ENCODE assay signal across 7 cellular contexts in genomic region chr17:50902358-50902757, GRCh38. TPM values are rescaled to one million over a fixed set of nuclear protein-coding genes. Genes with fewer than 3 reads are reported as not detected.
DNase-seq lines count a peak whose midpoint lies in the region; ATAC-seq and TF ChIP-seq lines count a peak whose summit lies in the region.
"Not testable (repeated sequence)": the region's sequence is repeated elsewhere in the genome, so short reads cannot be mapped to it uniquely, and the experiment has no call there.

No MANE protein-coding gene starts in this region.

- H3K36me3 Mint-ChIP-seq in activated naive CD8-positive, alpha-beta T cell treated with anti-CD3 and anti-CD28 coated beads, Interleukin-2, amount 50 U/mL, for 24 hours (ENCODE audit: low read depth) = not testable (repeated sequence)

- not testable (repeated sequence) for H3K79me2 ChIP-seq in hepatocyte

- TF ChIP-seq CTCF in VCaP (conservative IDR thresholded peaks at IDR 0.05); coronary artery (IDR thresholded peaks at IDR 0.05); hepatocyte (IDR thresholded peaks at IDR 0.05; ENCODE audit: poor library complexity); prostate gland (IDR thresholded peaks at IDR 0.05); tibial artery (IDR thresholded peaks at IDR 0.05): not testable (repeated sequence)

- not testable (repeated sequence) for H3K36me3 ChIP-seq in HUES64 (ENCODE audit: insufficient read depth, low read length); hepatocyte (replicated peaks; ENCODE audit: insufficient read depth, low read depth); prostate gland; tibial artery

- H3K4me3 ChIP-seq in HUES64 (ENCODE audit: low read length); coronary artery; hepatocyte; prostate gland; tibial artery: not testable (repeated sequence)

- H3K4me1 Mint-ChIP-seq in activated naive CD8-positive, alpha-beta T cell treated with anti-CD3 and anti-CD28 coated beads, Interleukin-2, amount 50 U/mL, for 24 hours = peaks cover 40% of the 10 kb centered on the region

- intact Hi-C loops in prostate gland (cut with DNase I); tibial artery (cut with DNase I; ENCODE audit: low total_unique reads): not testable (repeated sequence)

- 81% methylated on average over 1 of the region's 1 CpG for WGBS in HUES64
- whole genome bisulfite sequencing in hepatocyte (ENCODE audit: low lambda C conversion rate, missing lambda C conversion rate) = 85% methylated on average over 1 of the region's 1 CpG
- 80% methylated on average over 1 of the region's 1 CpG for WGBS in prostate gland

- not testable (repeated sequence) for H3K9me3 Mint-ChIP-seq in activated naive CD8-positive, alpha-beta T cell treated with anti-CD3 and anti-CD28 coated beads, Interleukin-2, amount 50 U/mL, for 24 hours

- H3K27me3 Mint-ChIP-seq in activated naive CD8-positive, alpha-beta T cell treated with anti-CD3 and anti-CD28 coated beads, Interleukin-2, amount 50 U/mL, for 24 hours = not testable (repeated sequence)

- not testable (repeated sequence) for TF ChIP-seq POLR2A in prostate gland (IDR thresholded peaks at IDR 0.05)

- H3K9ac ChIP-seq in HUES64 (ENCODE audit: low read depth, low read length) = not testable (repeated sequence)

- DNase-seq in activated naive CD8-positive, alpha-beta T cell treated with anti-CD3 and anti-CD28 coated beads, Interleukin-2, amount 50 U/mL, for 24 hours; coronary artery (ENCODE audit: low spot score); hepatocyte (ENCODE audit: low spot score); prostate gland (ENCODE audit: low spot score); tibial artery: not testable (repeated sequence)

- H3K9me3 ChIP-seq in HUES64 (ENCODE audit: insufficient read depth, low read depth, low read length); hepatocyte (ENCODE audit: low read depth); prostate gland; tibial artery: not testable (repeated sequence)

- H3K27ac ChIP-seq in HUES64 (ENCODE audit: low read depth, low read length) (peak overlapping the region; percentile 13; the same call in 1 of the 2 replicates), VCaP (peak overlapping the region; percentile 99), coronary artery (peak overlapping the region; percentile 88 to 97), hepatocyte (peak overlapping the region; percentile 98), prostate gland (peak overlapping the region; percentile 95 to 97), tibial artery (peak overlapping the region; percentile 92 to 96)

- H3K27ac Mint-ChIP-seq in activated naive CD8-positive, alpha-beta T cell treated with anti-CD3 and anti-CD28 coated beads, Interleukin-2, amount 50 U/mL, for 24 hours = peak overlapping the region; percentile 2

- not testable (repeated sequence) for H2AFZ ChIP-seq in hepatocyte

- peaks cover 43% of the 10 kb centered on the region for H3K4me1 ChIP-seq in HUES64 (ENCODE audit: insufficient read depth, low read length)
- H3K4me1 ChIP-seq in hepatocyte (ENCODE audit: insufficient read depth) = peaks cover 44% of the 10 kb centered on the region
- H3K4me1 ChIP-seq in prostate gland (replicated peaks) = peaks cover 30% of the 10 kb centered on the region
- H3K4me1 ChIP-seq in tibial artery = peaks cover 6 to 38% (median 33%) of the 10 kb centered on the region in 4 donors

- H3K9me2 ChIP-seq in hepatocyte (replicated peaks; ENCODE audit: insufficient read depth) = not testable (repeated sequence)

- H3K27me3 ChIP-seq in HUES64 (ENCODE audit: insufficient read depth, low read length); hepatocyte; prostate gland (replicated peaks; ENCODE audit: insufficient read depth); tibial artery: not testable (repeated sequence)

- ATAC-seq in activated naive CD8-positive, alpha-beta T cell treated with anti-CD3 and anti-CD28 coated beads, Interleukin-2, amount 50 U/mL, for 24 hours = not testable (repeated sequence)

- H3K4me3 Mint-ChIP-seq in activated naive CD8-positive, alpha-beta T cell treated with anti-CD3 and anti-CD28 coated beads, Interleukin-2, amount 50 U/mL, for 24 hours = not testable (repeated sequence)

- not testable (repeated sequence) for H3K4me2 ChIP-seq in hepatocyte

- not testable (repeated sequence) for H4K20me1 ChIP-seq in hepatocyte (ENCODE audit: insufficient read depth, poor library complexity, severe bottlenecking)

RNA-seq across cellular contexts. Expression of gene TOB1, which starts 36.2 kb away (rescaled TPM):
- polyA plus RNA-seq in HUES64 (2013, experiment 1 of 2) = 16.8 TPM
- 18.9 TPM for polyA plus RNA-seq in HUES64 (2013, experiment 2 of 2)
- total RNA-seq in hepatocyte = 52.1 and 53.6 TPM in 2 replicates
- 41.1 and 43.2 TPM in 2 replicates for polyA plus RNA-seq in hepatocyte
- 10 to 100 TPM; 37.1 to 64.7 TPM for total RNA-seq in prostate gland

Comparison
In these comparisons a context has a peak if more than half of its experiments do, and no peak if none do; other contexts are left out.
1. H3K27ac ChIP-seq: peak in every context shown above with its lines; median percentile 99 in VCaP; 98 in hepatocyte; 96 in prostate gland; 94 in tibial artery; 92 in coronary artery; 13 in HUES64.